Comparison of ENCODE assay signal across 8 cellular contexts in the genomic region with DNA sequence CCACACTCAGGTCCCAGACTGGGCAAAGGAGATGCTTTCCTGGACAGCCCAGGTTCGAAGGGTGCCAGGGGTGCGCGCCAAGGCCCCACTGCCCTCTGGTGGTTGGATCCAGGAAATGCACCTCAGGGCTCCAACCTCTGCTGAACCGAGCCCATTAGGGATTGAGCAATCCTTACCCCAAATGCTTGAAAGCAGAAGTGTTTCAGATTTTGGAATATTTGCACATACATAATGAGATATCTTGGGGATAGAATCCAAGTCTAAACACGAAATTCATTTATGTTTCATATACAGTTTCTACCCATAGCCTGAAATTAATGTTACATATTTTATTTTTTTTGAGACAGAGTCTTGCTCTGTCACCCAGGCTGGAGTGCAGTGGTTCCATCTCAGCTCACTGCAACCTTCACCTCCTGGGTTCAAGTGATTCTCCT. TPM values are rescaled to one million over a fixed set of nuclear protein-coding genes. Genes with fewer than 3 reads are reported as not detected.
A peak's percentile ranks its signal among the peaks of the same experiment; 100 is the strongest.
DNase-seq lines count a peak whose midpoint lies in the region; ATAC-seq and TF ChIP-seq lines count a peak whose summit lies in the region.

No MANE protein-coding gene starts in this region.

- H3K27me3 Mint-ChIP-seq in activated B cell treated with CpG ODN at 0.5 μM for 24 hours, result no peaks in the 10 kb centered on the region

- no peak overlapping the region for H3K27ac Mint-ChIP-seq in activated B cell treated with CpG ODN at 0.5 μM for 24 hours

- no peak overlapping the region for H3K27ac ChIP-seq in caudate nucleus (ENCODE audit: low read depth, low read length)

- H3K4me3 Mint-ChIP-seq in activated B cell treated with CpG ODN at 0.5 μM for 24 hours, result no peak overlapping the region

- intact Hi-C loops in activated B cell treated with CpG ODN at 0.5 μM for 24 hours (cut with micrococcal nuclease), result loop anchor here (1.0 kb wide), 2 partner anchors 53 to 100 kb away; no protein-coding TSS in a partner anchor

- POLR2A ChIA-PET in activated B cell treated with CpG ODN at 0.5 μM for 24 hours (lab: Charles Lee), result interaction anchor here (0.5 to 1.1 kb wide), 2 partner anchors 53 to 268 kb away, joined by 3 to 4 read pairs; no protein-coding TSS in a partner anchor

- H3K36me3 Mint-ChIP-seq in activated B cell treated with CpG ODN at 0.5 μM for 24 hours (ENCODE audit: low read depth), result peaks cover 3% of the 10 kb centered on the region

- TF ChIP-seq CTCF in activated B cell treated with CpG ODN at 0.5 μM for 24 hours (IDR thresholded peaks at IDR 0.05), result peak; percentile 72

- H3K4me1 Mint-ChIP-seq in activated B cell treated with CpG ODN at 0.5 μM for 24 hours, result peaks cover 22% of the 10 kb centered on the region

- CTCF ChIA-PET in activated B cell treated with CpG ODN at 0.5 μM for 24 hours (lab: Charles Lee), result interaction anchor here (0.6 to 12.0 kb wide), 6 partner anchors 51 to 601 kb away, joined by 3 to 290 read pairs (median 6); no protein-coding TSS in a partner anchor

- DNase-seq in AG08395 (ENCODE audit: low spot score) (peak; percentile 89), GM19238 (ENCODE audit: insufficient read length, low spot score) (peak; percentile 78), NCI-H2196 (lab: John Stamatoyannopoulos, UW; ENCODE audit: unreplicated experiment) (peak; percentile 79), activated B cell treated with CpG ODN at 0.5 μM for 24 hours (peak; percentile 61), caudate nucleus (lab: John Stamatoyannopoulos, UW) (peak in 51 of 61 donors; percentile 5 to 76 (median 47)), kidney tubule cell (ENCODE audit: low spot score) (peak; percentile 74)
- peak; percentile 59 to 65 for DNase-seq in stimulated activated CD4-positive, alpha-beta T cell treated with anti-CD3 and anti-CD28 coated beads, Interleukin-4, amount 100 ng/mL, for 4 hours

- ATAC-seq in activated B cell treated with CpG ODN at 0.5 μM for 24 hours (ENCODE audit: low read depth) (peak; percentile 40), HG03039 (IDR thresholded peaks at IDR 0.05; ENCODE audit: unreplicated experiment) (no peak)

- H3K9me3 Mint-ChIP-seq in activated B cell treated with CpG ODN at 0.5 μM for 24 hours, result no peaks in the 10 kb centered on the region

RNA-seq across cellular contexts. Expression of a gene that starts 57.4 kb away (rescaled TPM):
- 12.2 and 13.6 TPM in 2 replicates for total RNA-seq in activated B cell treated with CpG ODN at 0.5 μM for 24 hours
